12 cellular contexts compared by ENCODE assay signal in the genomic region with DNA sequence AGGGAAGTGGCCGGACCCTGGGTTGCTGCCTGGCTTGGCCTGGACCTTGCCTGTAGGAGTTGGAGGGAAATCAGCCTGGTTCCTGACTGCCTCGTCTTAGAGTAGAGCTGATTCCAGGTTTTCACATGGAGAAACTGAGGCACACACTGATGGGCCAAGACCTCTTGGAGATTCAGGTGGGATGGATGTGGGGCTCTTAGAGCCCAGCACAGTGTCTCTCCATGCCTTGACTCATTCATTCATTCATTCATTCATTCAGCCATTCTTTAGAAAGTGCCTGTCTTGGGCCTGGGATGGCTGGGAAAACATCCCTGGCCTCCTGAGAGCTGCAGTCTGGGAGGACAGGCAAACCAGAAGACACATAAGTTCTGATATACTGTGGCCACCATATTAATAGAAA. TPM values are rescaled to one million over a fixed set of nuclear protein-coding genes. Genes with fewer than 3 reads are reported as not detected.
DNase-seq lines count a peak whose midpoint lies in the region; ATAC-seq and TF ChIP-seq lines count a peak whose summit lies in the region.
"Had no signal": no experiment of that assay in that cellular context is flagged by ENCODE, and none has a peak within 500 bp of the region (broad histone marks: within the 10 kb centered on the region; RNA-seq: fewer than 3 reads in every experiment).

No MANE protein-coding gene starts in this region.

- ATAC-seq in upper lobe of left lung (ENCODE audit: low FRiP score in 2 of 2) = no peak
- no peak for ATAC-seq in GM18909 (IDR thresholded peaks at IDR 0.05; ENCODE audit: poor library complexity, unreplicated experiment)
- ATAC-seq: sciatic nerve had no signal

- TF ChIP-seq POLR2A in upper lobe of left lung (IDR thresholded peaks at IDR 0.05) = no peak

- H3K36me3 ChIP-seq in left ventricle myocardium inferior (peaks cover 32% of the 10 kb centered on the region), upper lobe of left lung (peaks cover 2 to 44% (median 26%) of the 10 kb centered on the region in 4 donors)

- H3K9me3 Mint-ChIP-seq in MCF 10A (ENCODE audit: unreplicated experiment) = no peaks in the 10 kb centered on the region
- H3K9me3 Mint-ChIP-seq in mesothelial cell of epicardium = no peaks in the 10 kb centered on the region

- H3K27me3 Mint-ChIP-seq in MCF 10A (ENCODE audit: insufficient read depth, unreplicated experiment) (no peaks in the 10 kb centered on the region), mesothelial cell of epicardium (ENCODE audit: low read depth) (no peaks in the 10 kb centered on the region)

- DNase-seq in left ventricle myocardium inferior = no peak
- no peak for DNase-seq in cardiac septum (ENCODE audit: low spot score)
- no peak for DNase-seq in MCF 10A (ENCODE audit: unreplicated experiment)
- no peak for DNase-seq in mesothelial cell of epicardium (ENCODE audit: low spot score in 2 of 2, unreplicated experiment in 2 of 2)
- no peak for DNase-seq in upper lobe of left lung
- DNase-seq in GM03348 (ENCODE audit: low spot score) = no peak
- DNase-seq in NCI-H226 = no peak
- DNase-seq: COR-L47; NCI-H2227 treated with DMSO at 0.1 percent for 48 hours; stimulated activated naive CD4-positive, alpha-beta T cell had no signal

- H3K4me1 ChIP-seq in left ventricle myocardium inferior = peaks cover 97% of the 10 kb centered on the region
- H3K4me1 ChIP-seq in upper lobe of left lung = peaks cover 55 to 78% (median 59%) of the 10 kb centered on the region in 4 donors

- H3K4me3 ChIP-seq in left ventricle myocardium inferior (peak overlapping the region; percentile 94), upper lobe of left lung (peak overlapping the region in 2 of 4 donors; percentile 96)

- 76 to 94% methylated on average over 2 of the region's 2 CpGs for WGBS in upper lobe of left lung, 2 donors

- BruUV-seq in MCF 10A (replicated peaks; lab: Mats Ljungman, UMichigan) = no TSS peak

- CTCF ChIA-PET in MCF 10A (lab: Yijun Ruan, JAX) = interaction anchor here (0.6 kb wide), 1 partner anchor 290 kb away, joined by 3 read pairs; no protein-coding TSS in a partner anchor

- H3K9me3 ChIP-seq in left ventricle myocardium inferior (replicated peaks) (no peaks in the 10 kb centered on the region), upper lobe of left lung (no peaks in the 10 kb centered on the region)

- H3K4me1 Mint-ChIP-seq in MCF 10A (ENCODE audit: insufficient read depth, unreplicated experiment) = peaks cover 33% of the 10 kb centered on the region
- H3K4me1 Mint-ChIP-seq in mesothelial cell of epicardium = peaks cover 14% of the 10 kb centered on the region

- POLR2A ChIA-PET in MCF 10A (lab: Yijun Ruan, JAX) = interaction anchor here (0.7 kb wide), 1 partner anchor 31 kb away, joined by 3 read pairs; no protein-coding TSS in a partner anchor

- no peaks in the 10 kb centered on the region for H3K27me3 ChIP-seq in left ventricle myocardium inferior (ENCODE audit: low read depth)
- no peaks in the 10 kb centered on the region for H3K27me3 ChIP-seq in upper lobe of left lung

- peak overlapping the region; percentile 50 for H3K4me3 Mint-ChIP-seq in MCF 10A (ENCODE audit: unreplicated experiment)
- peak overlapping the region; percentile 41 for H3K4me3 Mint-ChIP-seq in mesothelial cell of epicardium

- intact Hi-C loops in left ventricle myocardium inferior (cut with micrococcal nuclease) (no loop called here), cardiac septum (cut with DNase I) (no loop called here), MCF 10A (cut with micrococcal nuclease) (no loop called here)

- no peak for TF ChIP-seq CTCF in left ventricle myocardium inferior (IDR thresholded peaks at IDR 0.05; ENCODE audit: borderline replicate concordance)
- no peak for TF ChIP-seq CTCF in MCF 10A (IDR thresholded peaks at IDR 0.05; ENCODE audit: unreplicated experiment)
- no peak for TF ChIP-seq CTCF in mesothelial cell of epicardium (IDR thresholded peaks at IDR 0.05; ENCODE audit: unreplicated experiment)
- TF ChIP-seq CTCF in upper lobe of left lung (IDR thresholded peaks at IDR 0.05) = no peak

- TF ChIP-seq EP300 in upper lobe of left lung (IDR thresholded peaks at IDR 0.05) = no peak

- peaks cover 29% of the 10 kb centered on the region for H3K36me3 Mint-ChIP-seq in MCF 10A (ENCODE audit: insufficient read depth, unreplicated experiment)
- peaks cover 10% of the 10 kb centered on the region for H3K36me3 Mint-ChIP-seq in mesothelial cell of epicardium

- H3K27ac ChIP-seq in left ventricle myocardium inferior (replicated peaks) (peak overlapping the region; percentile 98), upper lobe of left lung (peak overlapping the region; percentile 93 to 99 (median 97))

- H3K27ac Mint-ChIP-seq in MCF 10A (ENCODE audit: low read depth, unreplicated experiment) = no peak overlapping the region
- no peak overlapping the region for H3K27ac Mint-ChIP-seq in mesothelial cell of epicardium

RNA-seq across cellular contexts. Expression of a gene that starts 2.2 kb away (rescaled TPM):
- total RNA-seq in left ventricle myocardium inferior (19.8 TPM), cardiac septum (24.2 TPM), MCF 10A (2022) (30.9 and 31.6 TPM in 2 replicates), mesothelial cell of epicardium (33.9 to 35.9 TPM (median 34.6 TPM) in 3 replicates), upper lobe of left lung (100 to 1,000 TPM in 2 of 6 donors, 10 to 100 TPM in 4; 49.0 to 132 (median 67.0) TPM)

RNA-seq across cellular contexts. Expression of a gene that starts 2.4 kb away (rescaled TPM):
- total RNA-seq in left ventricle myocardium inferior = 12.1 TPM
- 9.2 TPM for total RNA-seq in cardiac septum
- 3.8 and 5.7 TPM in 2 replicates for total RNA-seq in MCF 10A (2022)
- 6.6 to 9.2 TPM (median 8.0 TPM) in 3 replicates for total RNA-seq in mesothelial cell of epicardium
- total RNA-seq in upper lobe of left lung = 10 to 100 TPM in 1 of 6 donors, 1 to 10 TPM in 5; 3.9 to 10.5 (median 5.4) TPM

RNA-seq across cellular contexts. Expression of a gene that starts 36.6 kb away (rescaled TPM):
- total RNA-seq in left ventricle myocardium inferior (20.3 TPM), cardiac septum (21.9 TPM), MCF 10A (2022) (0.70 and 2.0 TPM in 2 replicates), mesothelial cell of epicardium (22.2 to 25.4 TPM (median 24.3 TPM) in 3 replicates), upper lobe of left lung (100 to 1,000 TPM in 1 of 6 donors, 10 to 100 TPM in 5; 27.6 to 286 (median 57.7) TPM)

RNA-seq across cellular contexts. Expression of a gene that starts 54.6 kb away (rescaled TPM):
- total RNA-seq in left ventricle myocardium inferior (17.5 TPM), cardiac septum (18.0 TPM), MCF 10A (2022) (30.1 and 32.4 TPM in 2 replicates), mesothelial cell of epicardium (34.6 to 44.8 TPM (median 38.1 TPM) in 3 replicates), upper lobe of left lung (100 to 1,000 TPM in 1 of 6 donors, 10 to 100 TPM in 5; 10.5 to 108 (median 41.7) TPM)
